ENCODE assay signal across 29 cellular contexts in the genomic region with DNA sequence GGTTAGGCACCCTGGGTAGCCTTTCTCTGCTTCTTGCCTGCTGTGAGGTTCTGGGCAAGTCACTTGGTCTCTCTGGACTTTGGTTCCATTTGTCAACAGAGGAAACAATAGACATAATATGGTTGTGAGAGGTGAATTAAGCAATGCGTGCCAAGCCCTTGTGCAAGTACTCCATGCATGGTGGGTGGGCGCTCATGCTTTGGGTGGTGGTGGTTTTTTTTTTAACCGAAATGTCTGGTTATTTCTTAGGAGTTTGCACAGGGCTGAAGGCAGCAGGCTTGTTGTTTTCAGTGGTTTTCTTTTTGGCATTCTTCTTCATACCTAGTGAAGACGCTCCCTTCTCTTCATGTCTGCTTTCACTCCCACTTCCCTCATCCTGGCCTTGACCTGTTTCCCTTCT.
"Had no signal": no experiment of that assay in that cellular context is flagged by ENCODE, and none has a peak within 500 bp of the region (broad histone marks: within the 10 kb centered on the region; RNA-seq: fewer than 3 reads in every experiment).

No MANE protein-coding gene starts in this region.

- H3K36me3 Mint-ChIP-seq: activated naive CD8-positive, alpha-beta T cell; naive thymus-derived CD4-positive, alpha-beta T cell; stimulated activated effector memory CD8-positive, alpha-beta T cell treated with anti-CD3 and anti-CD28 coated beads, Interleukin-12 subunit alpha, Interleukin-12 subunit beta, amount 100 ng/mL, for 72 hours; type B pancreatic cell had no signal

- H3K9me3 Mint-ChIP-seq: neural crest cell; stimulated activated naive CD8-positive, alpha-beta T cell treated with anti-CD3 and anti-CD28 coated beads, Interleukin-15, Interleukin-2, amounts not matched to agents 100 ng/mL and 50 ng/mL, for 24 hours; type B pancreatic cell had no signal

- H3K9me3 ChIP-seq: esophagus muscularis mucosa, heart right ventricle, thoracic aorta, uterus had no signal

- H3K4me3 Mint-ChIP-seq: activated naive CD8-positive, alpha-beta T cell; central memory CD8-positive, alpha-beta T cell; naive thymus-derived CD4-positive, alpha-beta T cell; neural crest cell; stimulated activated effector memory CD8-positive, alpha-beta T cell treated with anti-CD3 and anti-CD28 coated beads, Interleukin-12 subunit alpha, Interleukin-12 subunit beta, amount 100 ng/mL, for 72 hours; stimulated activated naive CD8-positive, alpha-beta T cell treated with anti-CD3 and anti-CD28 coated beads, Interleukin-15, Interleukin-2, amounts not matched to agents 100 ng/mL and 50 ng/mL, for 24 hours; type B pancreatic cell had no signal

- H3K4me3 ChIP-seq: esophagus muscularis mucosa, heart right ventricle, thoracic aorta, uterus had no signal

- H3K4me1 Mint-ChIP-seq: central memory CD8-positive, alpha-beta T cell; naive thymus-derived CD4-positive, alpha-beta T cell; stimulated activated effector memory CD8-positive, alpha-beta T cell treated with anti-CD3 and anti-CD28 coated beads, Interleukin-12 subunit alpha, Interleukin-12 subunit beta, amount 100 ng/mL, for 72 hours had no signal

- H3K27me3 Mint-ChIP-seq: activated naive CD8-positive, alpha-beta T cell; central memory CD8-positive, alpha-beta T cell; stimulated activated naive CD8-positive, alpha-beta T cell treated with anti-CD3 and anti-CD28 coated beads, Interleukin-15, Interleukin-2, amounts not matched to agents 100 ng/mL and 50 ng/mL, for 24 hours; type B pancreatic cell had no signal

- ATAC-seq: activated CD4-positive, CD25-positive, alpha-beta regulatory T cell treated with anti-CD3 and anti-CD28 coated beads, Interleukin-2, amount 50 U/mL, for 24 hours; foreskin keratinocyte; heart right ventricle; naive thymus-derived CD4-positive, alpha-beta T cell; right cardiac atrium; stimulated activated effector memory CD8-positive, alpha-beta T cell treated with anti-CD3 and anti-CD28 coated beads, Interleukin-12 subunit alpha, Interleukin-12 subunit beta, amount 100 ng/mL, for 72 hours had no signal

- H3K36me3 ChIP-seq: esophagus muscularis mucosa, heart right ventricle, thoracic aorta, uterus, WERI-Rb-1 had no signal

- H3K27ac ChIP-seq: esophagus muscularis mucosa, foreskin keratinocyte, heart right ventricle, thoracic aorta, uterus, WERI-Rb-1 had no signal

- H3K27me3 ChIP-seq: esophagus muscularis mucosa, foreskin keratinocyte, heart right ventricle, uterus had no signal

- H3K4me1 ChIP-seq: esophagus muscularis mucosa, foreskin keratinocyte, heart right ventricle, uterus had no signal

- DNase-seq: activated CD4-positive, alpha-beta T cell treated with anti-CD3 and anti-CD28 coated beads for 48 hours; activated CD4-positive, alpha-beta T cell treated with anti-CD3 and anti-CD28 coated beads, Interleukin-2, amount 50 U/mL, for 48 hours; activated CD8-positive, alpha-beta memory T cell treated with anti-CD3 and anti-CD28 coated beads for 24 hours; activated effector memory CD4-positive, alpha-beta T cell treated with Interleukin-2 at 50 U/mL for 16 hours; activated naive CD4-positive, alpha-beta T cell treated with Interleukin-2 at 50 U/mL for 16 hours; anterior cingulate cortex; dermis blood vessel endothelial cell; effector CD4-positive, alpha-beta T cell; foreskin keratinocyte; heart right ventricle; midbrain; naive thymus-derived CD4-positive, alpha-beta T cell; nucleus accumbens; right cardiac atrium; stimulated activated CD4-positive, alpha-beta T cell treated with anti-CD3 and anti-CD28 coated beads, Interleukin-4, amount 100 ng/mL, for 24 hours; T-helper 9 cell; uterus; WERI-Rb-1 had no signal

- FAIRE-seq: bronchial epithelial cell, colon had no signal

- H3K27ac Mint-ChIP-seq: activated naive CD8-positive, alpha-beta T cell; naive thymus-derived CD4-positive, alpha-beta T cell; stimulated activated effector memory CD8-positive, alpha-beta T cell treated with anti-CD3 and anti-CD28 coated beads, Interleukin-12 subunit alpha, Interleukin-12 subunit beta, amount 100 ng/mL, for 72 hours; stimulated activated naive CD8-positive, alpha-beta T cell treated with anti-CD3 and anti-CD28 coated beads, Interleukin-15, Interleukin-2, amounts not matched to agents 100 ng/mL and 50 ng/mL, for 24 hours; type B pancreatic cell had no signal
